In genomic region chr9:97918641-97919040, GRCh38 we compare ENCODE assay signal across 19 cellular contexts. TPM values are rescaled to one million over a fixed set of nuclear protein-coding genes. Genes with fewer than 3 reads are reported as not detected.
DNase-seq lines count a peak whose midpoint lies in the region; ATAC-seq and TF ChIP-seq lines count a peak whose summit lies in the region.
"Had no signal": no experiment of that assay in that cellular context is flagged by ENCODE, and none has a peak within 500 bp of the region (broad histone marks: within the 10 kb centered on the region; RNA-seq: fewer than 3 reads in every experiment).

No MANE protein-coding gene starts in this region.

- intact Hi-C loops in activated naive CD4-positive, alpha-beta T cell treated with anti-CD3 and anti-CD28 coated beads for 36 hours (cut with micrococcal nuclease): loop anchor here (1.0 kb wide), 1 partner anchor 12 kb away; no protein-coding TSS in a partner anchor
- intact Hi-C loops in spleen (cut with DNase I; ENCODE audit: low total_unique reads): no loop called here
- intact Hi-C loops in left cardiac atrium (cut with DNase I): no loop called here

- H3K4me1 ChIP-seq in spleen (peaks cover 28 to 68% (median 46%) of the 10 kb centered on the region in 6 donors), gastroesophageal sphincter (peaks cover 6 to 37% (median 11%) of the 10 kb centered on the region in 3 donors)

- no peak overlapping the region for H3K4me3 ChIP-seq in spleen
- no peak overlapping the region for H3K4me3 ChIP-seq in gastroesophageal sphincter
- H3K4me3 ChIP-seq: ascending aorta, GM12878 had no signal

- H3K4me3 Mint-ChIP-seq in activated naive CD4-positive, alpha-beta T cell treated with anti-CD3 and anti-CD28 coated beads for 36 hours: peak overlapping the region; percentile 86
- peak overlapping the region; percentile 88 for H3K4me3 Mint-ChIP-seq in T-helper 17 cell
- H3K4me3 Mint-ChIP-seq in activated naive CD8-positive, alpha-beta T cell treated with anti-CD3 and anti-CD28 coated beads, Interleukin-2, amount 50 U/mL, for 24 hours: peak overlapping the region; percentile 64

- no peak for TF ChIP-seq EP300 in gastroesophageal sphincter (IDR thresholded peaks at IDR 0.05)

- 37 to 62% (median 51%) methylated on average over 4 of the region's 4 CpGs for WGBS in spleen, 5 donors
- WGBS in gastroesophageal sphincter (ENCODE audit: low coverage in 1 of 2), 2 donors: 83 to 84% methylated on average over 4 of the region's 4 CpGs

- H3K4me1 Mint-ChIP-seq in activated naive CD4-positive, alpha-beta T cell treated with anti-CD3 and anti-CD28 coated beads for 36 hours (ENCODE audit: low read depth): peaks cover 50% of the 10 kb centered on the region
- peaks cover 54% of the 10 kb centered on the region for H3K4me1 Mint-ChIP-seq in T-helper 17 cell
- peaks cover 53% of the 10 kb centered on the region for H3K4me1 Mint-ChIP-seq in activated naive CD8-positive, alpha-beta T cell treated with anti-CD3 and anti-CD28 coated beads, Interleukin-2, amount 50 U/mL, for 24 hours

- DNase-seq in activated naive CD4-positive, alpha-beta T cell treated with anti-CD3 and anti-CD28 coated beads for 36 hours: no peak
- no peak for DNase-seq in activated naive CD4-positive, alpha-beta T cell treated with anti-CD3 and anti-CD28 coated beads, Interleukin-2, amount 50 U/mL, for 16 hours
- no peak for DNase-seq in T-helper 17 cell
- DNase-seq in activated naive CD8-positive, alpha-beta T cell treated with anti-CD3 and anti-CD28 coated beads, Interleukin-2, amount 50 U/mL, for 24 hours: no peak
- no peak for DNase-seq in spleen
- DNase-seq in left cardiac atrium: no peak
- DNase-seq: activated CD4-positive, CD25-positive, alpha-beta regulatory T cell; nucleus accumbens; right cardiac atrium; RPMI8226; stimulated activated CD4-positive, alpha-beta T cell treated with anti-CD3 and anti-CD28 coated beads, Interleukin-2, amount 100 ng/mL, for 24 hours; SW 1271 had no signal

- peaks cover 5% of the 10 kb centered on the region for H3K27me3 Mint-ChIP-seq in activated naive CD4-positive, alpha-beta T cell treated with anti-CD3 and anti-CD28 coated beads for 36 hours (ENCODE audit: low read depth)
- H3K27me3 Mint-ChIP-seq in T-helper 17 cell: no peaks in the 10 kb centered on the region
- peaks cover 7% of the 10 kb centered on the region for H3K27me3 Mint-ChIP-seq in activated naive CD8-positive, alpha-beta T cell treated with anti-CD3 and anti-CD28 coated beads, Interleukin-2, amount 50 U/mL, for 24 hours

- TF ChIP-seq CTCF in spleen (IDR thresholded peaks at IDR 0.05 in 8 of 11, conservative IDR thresholded peaks at IDR 0.05 in 3 of 11) (no peak), gastroesophageal sphincter (IDR thresholded peaks at IDR 0.05) (no peak)

- no peak for TF ChIP-seq POLR2A in spleen (IDR thresholded peaks at IDR 0.05)
- no peak for TF ChIP-seq POLR2A in gastroesophageal sphincter (IDR thresholded peaks at IDR 0.05)

- ATAC-seq in T-helper 17 cell: no peak
- no peak for ATAC-seq in activated naive CD8-positive, alpha-beta T cell treated with anti-CD3 and anti-CD28 coated beads, Interleukin-2, amount 50 U/mL, for 24 hours
- ATAC-seq in left cardiac atrium: no peak
- no peak for ATAC-seq in gastroesophageal sphincter
- no peak for ATAC-seq in HG03175 (IDR thresholded peaks at IDR 0.05; ENCODE audit: unreplicated experiment)
- ATAC-seq: GM12878, left lobe of liver, right cardiac atrium had no signal

- no peaks in the 10 kb centered on the region for H3K9me3 Mint-ChIP-seq in activated naive CD4-positive, alpha-beta T cell treated with anti-CD3 and anti-CD28 coated beads for 36 hours
- H3K9me3 Mint-ChIP-seq in activated naive CD8-positive, alpha-beta T cell treated with anti-CD3 and anti-CD28 coated beads, Interleukin-2, amount 50 U/mL, for 24 hours: no peaks in the 10 kb centered on the region

- H3K27ac Mint-ChIP-seq in activated naive CD4-positive, alpha-beta T cell treated with anti-CD3 and anti-CD28 coated beads for 36 hours: peak overlapping the region; percentile 97
- peak overlapping the region; percentile 94 for H3K27ac Mint-ChIP-seq in T-helper 17 cell
- H3K27ac Mint-ChIP-seq in activated naive CD8-positive, alpha-beta T cell treated with anti-CD3 and anti-CD28 coated beads, Interleukin-2, amount 50 U/mL, for 24 hours: peak overlapping the region; percentile 74

- H3K36me3 ChIP-seq in spleen: peaks cover 0 to 41% (median 21%) of the 10 kb centered on the region in 6 donors
- peaks cover 0 to 26% of the 10 kb centered on the region in 2 donors for H3K36me3 ChIP-seq in gastroesophageal sphincter

- H3K27me3 ChIP-seq in spleen (replicated peaks in 1 of 7) (no peaks in the 10 kb centered on the region), gastroesophageal sphincter (no peaks in the 10 kb centered on the region)
- H3K27me3 ChIP-seq: ascending aorta had no signal

- H3K27ac ChIP-seq in spleen: peak overlapping the region in 6 of 8 donors; percentile 16 to 100 (median 98)
- H3K27ac ChIP-seq in gastroesophageal sphincter: no peak overlapping the region
- H3K27ac ChIP-seq: ascending aorta had no signal

- H3K9me3 ChIP-seq in T-helper 17 cell (ENCODE audit: control insufficient read depth, low read length, poor library complexity, severe bottlenecking) (no peaks in the 10 kb centered on the region), spleen (no peaks in the 10 kb centered on the region), gastroesophageal sphincter (no peaks in the 10 kb centered on the region)
- H3K9me3 ChIP-seq: ascending aorta had no signal

- CTCF ChIA-PET in activated naive CD4-positive, alpha-beta T cell treated with anti-CD3 and anti-CD28 coated beads for 36 hours (lab: Charles Lee): interaction anchor here (0.7 to 8.1 kb wide), 3 partner anchors 14 to 41 kb away, joined by 3 to 114 read pairs (median 27); no protein-coding TSS in a partner anchor

- H3K36me3 Mint-ChIP-seq in activated naive CD4-positive, alpha-beta T cell treated with anti-CD3 and anti-CD28 coated beads for 36 hours (ENCODE audit: low read depth): peaks cover 16% of the 10 kb centered on the region
- peaks cover 7% of the 10 kb centered on the region for H3K36me3 Mint-ChIP-seq in T-helper 17 cell (ENCODE audit: low read depth)
- peaks cover 30% of the 10 kb centered on the region for H3K36me3 Mint-ChIP-seq in activated naive CD8-positive, alpha-beta T cell treated with anti-CD3 and anti-CD28 coated beads, Interleukin-2, amount 50 U/mL, for 24 hours (ENCODE audit: low read depth)

RNA-seq across cellular contexts. Expression of gene TRMO, which starts 3.7 kb away (rescaled TPM):
- 10 to 100 TPM; 10.7 to 10.8 TPM for total RNA-seq in activated naive CD4-positive, alpha-beta T cell treated with anti-CD3 and anti-CD28 coated beads for 36 hours
- total RNA-seq in T-helper 17 cell (10 to 100 TPM; 41.2 to 46.3 TPM), spleen (10 to 100 TPM; 16.8 to 58.6 (median 28.3) TPM), left cardiac atrium (1 to 10 TPM; 7.0 to 8.2 TPM), gastroesophageal sphincter (10 to 100 TPM; 14.3 to 25.3 (median 16.8) TPM)
- polyA plus RNA-seq in spleen: 10 to 100 TPM; 11.2 to 13.0 (median 12.5) TPM

RNA-seq across cellular contexts. Expression of gene HEMGN, which starts 19.3 kb away (rescaled TPM):
- 1 to 10 TPM; 1.8 to 1.9 TPM for total RNA-seq in activated naive CD4-positive, alpha-beta T cell treated with anti-CD3 and anti-CD28 coated beads for 36 hours
- total RNA-seq in T-helper 17 cell (1 to 10 TPM; 1.3 to 9.0 TPM), spleen (10 to 100 TPM in 1 of 7 donors, 1 to 10 TPM in 5, under 1 TPM in 1; 0.76 to 26.6 (median 4.7) TPM), left cardiac atrium (under 1 TPM in 1 of 2 donors, not detected in 1; 0.10 TPM), gastroesophageal sphincter (not detected)
- polyA plus RNA-seq in spleen: under 1 TPM; 0.13 to 0.64 (median 0.32) TPM
- total RNA-seq: ascending aorta, fibroblast of villous mesenchyme, right cardiac atrium had no signal
- polyA plus RNA-seq: AG04450, right cardiac atrium had no signal

Comparison
In these comparisons a context has a peak if more than half of its experiments do, and no peak if none do; other contexts are left out.
1. H3K27ac ChIP-seq: peak in spleen (6 of 8); none in gastroesophageal sphincter (0 of 4).
2. Peak in every context shown above with its lines, with median percentiles within 50 percentile points of each other: H3K27ac Mint-ChIP-seq and H3K4me3 Mint-ChIP-seq.